1 cellular context compared by ENCODE assay signal in genomic region chr15:92819312-92820232, GRCh38.
TF ChIP-seq lines count a peak whose summit lies in the region.

No MANE protein-coding gene starts in this region.

TF ChIP-seq in K562, 482 proteins besides CTCF, POLR2A, EP300 and RAD21 (continued from another document and continues in another):
- TF ChIP-seq, protein P1, sequence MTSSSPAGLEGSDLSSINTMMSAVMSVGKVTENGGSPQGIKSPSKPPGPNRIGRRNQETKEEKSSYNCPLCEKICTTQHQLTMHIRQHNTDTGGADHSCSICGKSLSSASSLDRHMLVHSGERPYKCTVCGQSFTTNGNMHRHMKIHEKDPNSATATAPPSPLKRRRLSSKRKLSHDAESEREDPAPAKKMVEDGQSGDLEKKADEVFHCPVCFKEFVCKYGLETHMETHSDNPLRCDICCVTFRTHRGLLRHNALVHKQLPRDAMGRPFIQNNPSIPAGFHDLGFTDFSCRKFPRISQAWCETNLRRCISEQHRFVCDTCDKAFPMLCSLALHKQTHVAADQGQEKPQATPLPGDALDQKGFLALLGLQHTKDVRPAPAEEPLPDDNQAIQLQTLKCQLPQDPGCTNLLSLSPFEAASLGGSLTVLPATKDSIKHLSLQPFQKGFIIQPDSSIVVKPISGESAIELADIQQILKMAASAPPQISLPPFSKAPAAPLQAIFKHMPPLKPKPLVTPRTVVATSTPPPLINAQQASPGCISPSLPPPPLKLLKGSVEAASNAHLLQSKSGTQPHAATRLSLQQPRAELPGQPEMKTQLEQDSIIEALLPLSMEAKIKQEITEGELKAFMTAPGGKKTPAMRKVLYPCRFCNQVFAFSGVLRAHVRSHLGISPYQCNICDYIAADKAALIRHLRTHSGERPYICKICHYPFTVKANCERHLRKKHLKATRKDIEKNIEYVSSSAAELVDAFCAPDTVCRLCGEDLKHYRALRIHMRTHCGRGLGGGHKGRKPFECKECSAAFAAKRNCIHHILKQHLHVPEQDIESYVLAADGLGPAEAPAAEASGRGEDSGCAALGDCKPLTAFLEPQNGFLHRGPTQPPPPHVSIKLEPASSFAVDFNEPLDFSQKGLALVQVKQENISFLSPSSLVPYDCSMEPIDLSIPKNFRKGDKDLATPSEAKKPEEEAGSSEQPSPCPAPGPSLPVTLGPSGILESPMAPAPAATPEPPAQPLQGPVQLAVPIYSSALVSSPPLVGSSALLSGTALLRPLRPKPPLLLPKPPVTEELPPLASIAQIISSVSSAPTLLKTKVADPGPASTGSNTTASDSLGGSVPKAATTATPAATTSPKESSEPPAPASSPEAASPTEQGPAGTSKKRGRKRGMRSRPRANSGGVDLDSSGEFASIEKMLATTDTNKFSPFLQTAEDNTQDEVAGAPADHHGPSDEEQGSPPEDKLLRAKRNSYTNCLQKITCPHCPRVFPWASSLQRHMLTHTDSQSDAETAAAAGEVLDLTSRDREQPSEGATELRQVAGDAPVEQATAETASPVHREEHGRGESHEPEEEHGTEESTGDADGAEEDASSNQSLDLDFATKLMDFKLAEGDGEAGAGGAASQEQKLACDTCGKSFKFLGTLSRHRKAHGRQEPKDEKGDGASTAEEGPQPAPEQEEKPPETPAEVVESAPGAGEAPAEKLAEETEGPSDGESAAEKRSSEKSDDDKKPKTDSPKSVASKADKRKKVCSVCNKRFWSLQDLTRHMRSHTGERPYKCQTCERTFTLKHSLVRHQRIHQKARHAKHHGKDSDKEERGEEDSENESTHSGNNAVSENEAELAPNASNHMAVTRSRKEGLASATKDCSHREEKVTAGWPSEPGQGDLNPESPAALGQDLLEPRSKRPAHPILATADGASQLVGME (CRISPR knock-in tag; IDR thresholded peaks at IDR 0.05) = no peak
- no peak for TF ChIP-seq ZNF3 (CRISPR knock-in tag; IDR thresholded peaks at IDR 0.05)
- no peak for TF ChIP-seq ZNF695 (CRISPR knock-in tag; IDR thresholded peaks at IDR 0.05)
- no peak for TF ChIP-seq ZNF584 (CRISPR knock-in tag; IDR thresholded peaks at IDR 0.05; ENCODE audit: low read depth)
- no peak for TF ChIP-seq ZNF140 (CRISPR knock-in tag; IDR thresholded peaks at IDR 0.05)
- TF ChIP-seq NFRKB (IDR thresholded peaks at IDR 0.05; ENCODE audit: low read depth) = 0 out of 2 replicates have a peak, but pooled peaks have one; percentile 58
- no peak for TF ChIP-seq ZBTB1 (CRISPR knock-in tag; IDR thresholded peaks at IDR 0.05; ENCODE audit: borderline replicate concordance, low read depth)
- TF ChIP-seq CTCFL (IDR thresholded peaks at IDR 0.05; ENCODE audit: borderline replicate concordance, insufficient read depth, low read depth, low read length, poor library complexity, severe bottlenecking) = no peak
- TF ChIP-seq ATF7 (IDR thresholded peaks at IDR 0.05) = no peak
- no peak for TF ChIP-seq ZNF408 (CRISPR knock-in tag; IDR thresholded peaks at IDR 0.05; ENCODE audit: low read depth)
- TF ChIP-seq, protein P2, sequence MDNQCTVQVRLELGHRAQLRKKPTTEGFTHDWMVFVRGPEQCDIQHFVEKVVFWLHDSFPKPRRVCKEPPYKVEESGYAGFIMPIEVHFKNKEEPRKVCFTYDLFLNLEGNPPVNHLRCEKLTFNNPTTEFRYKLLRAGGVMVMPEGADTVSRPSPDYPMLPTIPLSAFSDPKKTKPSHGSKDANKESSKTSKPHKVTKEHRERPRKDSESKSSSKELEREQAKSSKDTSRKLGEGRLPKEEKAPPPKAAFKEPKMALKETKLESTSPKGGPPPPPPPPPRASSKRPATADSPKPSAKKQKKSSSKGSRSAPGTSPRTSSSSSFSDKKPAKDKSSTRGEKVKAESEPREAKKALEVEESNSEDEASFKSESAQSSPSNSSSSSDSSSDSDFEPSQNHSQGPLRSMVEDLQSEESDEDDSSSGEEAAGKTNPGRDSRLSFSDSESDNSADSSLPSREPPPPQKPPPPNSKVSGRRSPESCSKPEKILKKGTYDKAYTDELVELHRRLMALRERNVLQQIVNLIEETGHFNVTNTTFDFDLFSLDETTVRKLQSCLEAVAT (IDR thresholded peaks at IDR 0.05) = peak; percentile 87 to 89
- no peak for TF ChIP-seq NR2C1 (IDR thresholded peaks at IDR 0.05)
- TF ChIP-seq NR2C1 (tag; IDR thresholded peaks at IDR 0.05) = peak; percentile 46; the same call in 1 of the 2 replicates
- no peak for TF ChIP-seq ARID3B (CRISPR knock-in tag; IDR thresholded peaks at IDR 0.05; ENCODE audit: borderline replicate concordance)
- no peak for TF ChIP-seq KDM2B (CRISPR knock-in tag; IDR thresholded peaks at IDR 0.05)
- TF ChIP-seq SMARCA4 (IDR thresholded peaks at IDR 0.05) = peak; percentile 31; the same call in 1 of the 2 replicates
- no peak for TF ChIP-seq NELFE (IDR thresholded peaks at IDR 0.05; ENCODE audit: insufficient read depth, insufficient read length)
- TF ChIP-seq, protein P3, sequence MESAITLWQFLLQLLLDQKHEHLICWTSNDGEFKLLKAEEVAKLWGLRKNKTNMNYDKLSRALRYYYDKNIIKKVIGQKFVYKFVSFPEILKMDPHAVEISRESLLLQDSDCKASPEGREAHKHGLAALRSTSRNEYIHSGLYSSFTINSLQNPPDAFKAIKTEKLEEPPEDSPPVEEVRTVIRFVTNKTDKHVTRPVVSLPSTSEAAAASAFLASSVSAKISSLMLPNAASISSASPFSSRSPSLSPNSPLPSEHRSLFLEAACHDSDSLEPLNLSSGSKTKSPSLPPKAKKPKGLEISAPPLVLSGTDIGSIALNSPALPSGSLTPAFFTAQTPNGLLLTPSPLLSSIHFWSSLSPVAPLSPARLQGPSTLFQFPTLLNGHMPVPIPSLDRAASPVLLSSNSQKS (CRISPR knock-in tag; IDR thresholded peaks at IDR 0.05) = no peak
- no peak for TF ChIP-seq GATAD2A (IDR thresholded peaks at IDR 0.05)
- no peak for TF ChIP-seq ZFP36 (IDR thresholded peaks at IDR 0.05; ENCODE audit: low read depth, low read length, partially characterized antibody)
- TF ChIP-seq RBM17 (IDR thresholded peaks at IDR 0.05; ENCODE audit: borderline replicate concordance, low read depth, low read length) = no peak
- 0 out of 2 replicates have a peak, but pooled peaks have one; percentile 47 for TF ChIP-seq DDX20 (tag; IDR thresholded peaks at IDR 0.05; ENCODE audit: low read depth)
- peak in 1 of 3 experiments; percentile 67 for TF ChIP-seq YY1 (IDR thresholded peaks at IDR 0.05; ENCODE audit: borderline replicate concordance in 1 of 3, control insufficient read depth in 1 of 3, extremely low read depth in 1 of 3, insufficient read depth in 3 of 3, insufficient read length in 1 of 3, insufficient replicate concordance in 2 of 3, low read depth in 1 of 3, low read length in 2 of 3)
- no peak for TF ChIP-seq CREBBP (IDR thresholded peaks at IDR 0.05; ENCODE audit: low read depth, low read length)
- no peak for TF ChIP-seq ZNF507 (tag; conservative IDR thresholded peaks at IDR 0.05)
- TF ChIP-seq, protein P4, sequence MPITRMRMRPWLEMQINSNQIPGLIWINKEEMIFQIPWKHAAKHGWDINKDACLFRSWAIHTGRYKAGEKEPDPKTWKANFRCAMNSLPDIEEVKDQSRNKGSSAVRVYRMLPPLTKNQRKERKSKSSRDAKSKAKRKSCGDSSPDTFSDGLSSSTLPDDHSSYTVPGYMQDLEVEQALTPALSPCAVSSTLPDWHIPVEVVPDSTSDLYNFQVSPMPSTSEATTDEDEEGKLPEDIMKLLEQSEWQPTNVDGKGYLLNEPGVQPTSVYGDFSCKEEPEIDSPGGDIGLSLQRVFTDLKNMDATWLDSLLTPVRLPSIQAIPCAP (CRISPR knock-in tag; IDR thresholded peaks at IDR 0.05; ENCODE audit: borderline replicate concordance) = no peak
- no peak for TF ChIP-seq ZNF354B (CRISPR knock-in tag; IDR thresholded peaks at IDR 0.05)
- no peak for TF ChIP-seq GABPB2 (CRISPR knock-in tag; conservative IDR thresholded peaks at IDR 0.05)
- TF ChIP-seq ZNF23 (CRISPR knock-in tag; IDR thresholded peaks at IDR 0.05) = no peak
- no peak for TF ChIP-seq SMARCB1 (IDR thresholded peaks at IDR 0.05; ENCODE audit: insufficient read length, low read depth)
- no peak for TF ChIP-seq NR0B1 (IDR thresholded peaks at IDR 0.05; ENCODE audit: partially characterized antibody)
- TF ChIP-seq, protein P5, sequence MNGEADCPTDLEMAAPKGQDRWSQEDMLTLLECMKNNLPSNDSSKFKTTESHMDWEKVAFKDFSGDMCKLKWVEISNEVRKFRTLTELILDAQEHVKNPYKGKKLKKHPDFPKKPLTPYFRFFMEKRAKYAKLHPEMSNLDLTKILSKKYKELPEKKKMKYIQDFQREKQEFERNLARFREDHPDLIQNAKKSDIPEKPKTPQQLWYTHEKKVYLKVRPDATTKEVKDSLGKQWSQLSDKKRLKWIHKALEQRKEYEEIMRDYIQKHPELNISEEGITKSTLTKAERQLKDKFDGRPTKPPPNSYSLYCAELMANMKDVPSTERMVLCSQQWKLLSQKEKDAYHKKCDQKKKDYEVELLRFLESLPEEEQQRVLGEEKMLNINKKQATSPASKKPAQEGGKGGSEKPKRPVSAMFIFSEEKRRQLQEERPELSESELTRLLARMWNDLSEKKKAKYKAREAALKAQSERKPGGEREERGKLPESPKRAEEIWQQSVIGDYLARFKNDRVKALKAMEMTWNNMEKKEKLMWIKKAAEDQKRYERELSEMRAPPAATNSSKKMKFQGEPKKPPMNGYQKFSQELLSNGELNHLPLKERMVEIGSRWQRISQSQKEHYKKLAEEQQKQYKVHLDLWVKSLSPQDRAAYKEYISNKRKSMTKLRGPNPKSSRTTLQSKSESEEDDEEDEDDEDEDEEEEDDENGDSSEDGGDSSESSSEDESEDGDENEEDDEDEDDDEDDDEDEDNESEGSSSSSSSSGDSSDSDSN (IDR thresholded peaks at IDR 0.05; ENCODE audit: borderline replicate concordance in 1 of 2, low read depth in 2 of 2, low read length in 2 of 2) = no peak
- 0 out of 2 replicates have a peak, but pooled peaks have one; percentile 21 for TF ChIP-seq ZC3H8 (IDR thresholded peaks at IDR 0.05)
- TF ChIP-seq TCF7L2 (IDR thresholded peaks at IDR 0.05; ENCODE audit: low read depth, low read length) = no peak
- TF ChIP-seq GABPA (tag; conservative IDR thresholded peaks at IDR 0.05; ENCODE audit: low read depth) = peak; percentile 54; the same call in 1 of the 2 replicates
- no peak for TF ChIP-seq HNRNPLL (IDR thresholded peaks at IDR 0.05; ENCODE audit: low read depth, low read length, poor library complexity, severe bottlenecking)
- TF ChIP-seq ZNF184 (CRISPR knock-in tag; IDR thresholded peaks at IDR 0.05) = no peak
- TF ChIP-seq USF2 (CRISPR knock-in tag; IDR thresholded peaks at IDR 0.05) = no peak
- TF ChIP-seq KAT8 (IDR thresholded peaks at IDR 0.05; ENCODE audit: low read depth) = no peak
- no peak for TF ChIP-seq HDAC2 (IDR thresholded peaks at IDR 0.05)
- TF ChIP-seq ZNF224 (CRISPR knock-in tag; IDR thresholded peaks at IDR 0.05) = no peak
- TF ChIP-seq CBX8 (IDR thresholded peaks at IDR 0.05; ENCODE audit: borderline replicate concordance, extremely low read depth, low read depth, low read length, poor library complexity, severe bottlenecking) = no peak
- TF ChIP-seq PATZ1 (CRISPR knock-in tag; IDR thresholded peaks at IDR 0.05; ENCODE audit: borderline replicate concordance) = no peak
- TF ChIP-seq ZNF274 (IDR thresholded peaks at IDR 0.05; ENCODE audit: borderline replicate concordance, low read depth, low read length) = no peak
